In the genomic region with DNA sequence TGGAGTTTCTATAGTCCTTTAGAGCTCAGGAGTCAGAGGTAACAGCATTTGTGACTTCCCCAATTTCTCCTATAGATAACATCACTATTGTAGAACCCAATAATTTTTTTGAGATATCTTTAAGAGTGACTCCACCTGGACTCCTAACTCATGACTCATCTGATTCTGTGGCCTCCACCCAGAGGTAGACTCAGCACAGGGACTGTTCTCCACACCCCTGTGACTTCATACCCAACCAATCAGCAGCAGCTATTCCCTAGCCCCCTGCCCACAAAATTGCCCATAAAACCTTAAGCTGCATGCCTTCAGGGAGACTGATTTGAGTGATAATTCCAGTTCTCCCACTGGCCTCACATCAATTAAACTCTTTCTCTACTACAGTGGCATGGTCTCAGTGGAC, we compare ENCODE assay signal across 28 cellular contexts.
A peak's percentile ranks its signal among the peaks of the same experiment; 100 is the strongest.
DNase-seq lines count a peak whose midpoint lies in the region; ATAC-seq, FAIRE-seq and TF ChIP-seq lines count a peak whose summit lies in the region.
"Had no signal": no experiment of that assay in that cellular context is flagged by ENCODE, and none has a peak within 500 bp of the region (broad histone marks: within the 10 kb centered on the region; RNA-seq: fewer than 3 reads in every experiment).

No MANE protein-coding gene starts in this region.

- H2AFZ ChIP-seq in PC-3 (ENCODE audit: low read length): no peak overlapping the region

- no peaks in the 10 kb centered on the region for H3F3A ChIP-seq in PC-3 (ENCODE audit: low read length, unreplicated experiment)

- no peak overlapping the region for H3K9ac ChIP-seq in PC-3 (ENCODE audit: low read length)

- H3K4me3 ChIP-seq in PC-3 (ENCODE audit: low read length) (no peak overlapping the region), bronchial epithelial cell (ENCODE audit: low read depth, low read length) (no peak overlapping the region)

- ATAC-seq in PC-3 (no peak), GM21360 (IDR thresholded peaks at IDR 0.05; ENCODE audit: unreplicated experiment) (no peak), esophagus mucosa (no peak), GM21737 (IDR thresholded peaks at IDR 0.05; ENCODE audit: unreplicated experiment) (no peak), T-cell (replicated peaks in 1 of 4) (no peak)
- ATAC-seq: CD8-positive, alpha-beta T cell; SK-N-SH treated with all-trans-retinoic acid at 6 μM for 48 hours had no signal

- H3K27me3 ChIP-seq in PC-3 (ENCODE audit: low read length) (no peaks in the 10 kb centered on the region), bronchial epithelial cell (ENCODE audit: control insufficient read depth, insufficient read depth, low read length) (no peaks in the 10 kb centered on the region)

- BruUV-seq in PC-3 (replicated peaks; lab: Mats Ljungman, UMichigan): no TSS peak

- H4K20me1 ChIP-seq in PC-3 (ENCODE audit: low read length): no peaks in the 10 kb centered on the region

- no peak for FAIRE-seq in bronchial epithelial cell (lab: Jason Lieb, UNC)
- FAIRE-seq: G401.6, GM12892 had no signal

- no peak overlapping the region for H3K4me3 Mint-ChIP-seq in T-cell
- H3K4me3 Mint-ChIP-seq: CD8-positive, alpha-beta T cell had no signal

- no peaks in the 10 kb centered on the region for H3K79me2 ChIP-seq in PC-3 (ENCODE audit: low read length)

- intact Hi-C loops in PC-3 (cut with micrococcal nuclease): no loop called here

- DNase-seq in A172 (ENCODE audit: low spot score) (peak; percentile 1), PC-3 (peak; percentile 89), bronchial epithelial cell (ENCODE audit: low read depth) (peak; percentile 39), kidney tubule cell (ENCODE audit: low spot score) (peak; percentile 62), T-cell (no peak)
- DNase-seq: 8988T; AML-193; C1 segment of cervical spinal cord; Calu3; CD8-positive, alpha-beta T cell; DMS153; GOT3; HCEC 1CT; Kasumi-1; NCI-H1092; NCI-H1436 treated with DMSO at 0.1 percent for 48 hours; NCI-H2029; NCI-H2227 treated with DMSO at 0.1 percent for 48 hours; NCI-H510A; RPMI8226; SIG-M5; T-helper 1 cell had no signal

- H3K4me1 ChIP-seq in PC-3 (ENCODE audit: insufficient read depth, low read length): peaks cover 13% of the 10 kb centered on the region

- no peaks in the 10 kb centered on the region for H3K9me3 ChIP-seq in PC-3 (ENCODE audit: low read length)

- peaks cover 4 to 13% (median 9%) of the 10 kb centered on the region in 3 donors for H3K9me3 Mint-ChIP-seq in T-cell

- no peaks in the 10 kb centered on the region for H3K27me3 Mint-ChIP-seq in T-cell

- H3K36me3 ChIP-seq in PC-3 (ENCODE audit: low read depth, low read length) (no peaks in the 10 kb centered on the region), bronchial epithelial cell (ENCODE audit: control insufficient read depth, insufficient read depth, low read length) (no peaks in the 10 kb centered on the region)

- H3K27ac Mint-ChIP-seq in T-cell: no peak overlapping the region
- H3K27ac Mint-ChIP-seq: CD8-positive, alpha-beta T cell had no signal

- TF ChIP-seq CTCF in PC-3 (conservative IDR thresholded peaks at IDR 0.05; ENCODE audit: low read depth, low read length) (no peak), bronchial epithelial cell (IDR thresholded peaks at IDR 0.05; ENCODE audit: insufficient read depth, low read length, severe bottlenecking) (no peak)

- H3K4me1 Mint-ChIP-seq in T-cell: no peaks in the 10 kb centered on the region

- CTCF ChIA-PET in PC-3 (lab: Charles Lee) (no interaction called here), T-cell (lab: Charles Lee) (no interaction called here)

- H3K36me3 Mint-ChIP-seq in T-cell: no peaks in the 10 kb centered on the region
- H3K36me3 Mint-ChIP-seq: CD8-positive, alpha-beta T cell had no signal

- H3K27ac ChIP-seq in PC-3 (ENCODE audit: low read length): peak overlapping the region; percentile 44

- POLR2A ChIA-PET in PC-3 (lab: Charles Lee; ENCODE audit: unreplicated experiment) (no interaction called here), T-cell (lab: Charles Lee) (no interaction called here)

- peak overlapping the region; percentile 21; the same call in 1 of the 2 replicates for H3K4me2 ChIP-seq in PC-3 (ENCODE audit: low read length)

- no peaks in the 10 kb centered on the region for H3K9me2 ChIP-seq in PC-3 (replicated peaks; ENCODE audit: low read length)

Comparison
In these comparisons a context has a peak if more than half of its experiments do, and no peak if none do; other contexts are left out.
1. DNase-seq: peak in A172 (single experiment), PC-3 (single experiment), bronchial epithelial cell (single experiment) and kidney tubule cell (single experiment); none in T-cell (0 of 34).